Comparison of ENCODE assay signal across 8 cellular contexts in the genomic region with DNA sequence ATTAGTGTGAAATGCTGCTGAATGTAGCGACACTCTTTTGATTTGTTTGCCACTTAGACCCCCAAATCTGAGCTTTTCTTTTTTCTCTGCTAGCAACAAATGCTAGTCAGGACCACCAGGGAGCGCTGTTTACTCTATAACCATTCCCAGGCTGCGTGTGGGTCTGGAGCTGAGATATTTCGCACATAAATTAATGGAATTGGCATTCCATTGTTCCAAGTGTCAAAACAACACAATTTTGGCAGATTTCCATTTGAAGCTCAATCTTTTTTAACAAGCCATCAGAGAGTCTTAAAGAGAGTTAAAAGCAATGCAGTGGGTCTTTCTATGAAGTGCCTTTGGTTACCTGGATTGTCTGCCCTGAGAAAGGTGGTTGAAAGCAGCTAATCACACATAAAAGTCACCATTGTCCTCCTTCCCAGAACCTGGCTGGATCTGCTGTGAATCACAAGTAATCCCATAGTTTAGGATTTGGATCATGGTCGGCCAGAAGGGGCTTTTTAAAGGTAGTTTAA. TPM values are rescaled to one million over a fixed set of nuclear protein-coding genes. Genes with fewer than 3 reads are reported as not detected.
A peak's percentile ranks its signal among the peaks of the same experiment; 100 is the strongest.
DNase-seq lines count a peak whose midpoint lies in the region; ATAC-seq and TF ChIP-seq lines count a peak whose summit lies in the region.

No MANE protein-coding gene starts in this region.

- H3K36me3 ChIP-seq in left ventricle myocardium inferior: no peaks in the 10 kb centered on the region
- H3K36me3 ChIP-seq in spleen: no peaks in the 10 kb centered on the region

- TF ChIP-seq CTCF in HL-60 (IDR thresholded peaks at IDR 0.05; ENCODE audit: insufficient read depth, low read length) (peak; percentile 31), left ventricle myocardium inferior (IDR thresholded peaks at IDR 0.05; ENCODE audit: borderline replicate concordance) (peak; percentile 75), spleen (IDR thresholded peaks at IDR 0.05 in 8 of 11, conservative IDR thresholded peaks at IDR 0.05 in 3 of 11) (peak in 8 of 11 experiments; percentile 32 to 64 (median 46))

- H3K9me3 ChIP-seq in left ventricle myocardium inferior (replicated peaks): peaks cover 13% of the 10 kb centered on the region
- H3K9me3 ChIP-seq in spleen: peaks cover 0 to 9% (median 0%) of the 10 kb centered on the region in 8 donors

- H3K27me3 ChIP-seq in HL-60 (ENCODE audit: insufficient read depth, poor library complexity, severe bottlenecking): no peaks in the 10 kb centered on the region
- peaks cover 72% of the 10 kb centered on the region for H3K27me3 ChIP-seq in left ventricle myocardium inferior (ENCODE audit: low read depth)
- H3K27me3 ChIP-seq in spleen (replicated peaks in 1 of 7): peaks cover 0 to 37% (median 2%) of the 10 kb centered on the region in 7 donors

- intact Hi-C loops in left ventricle myocardium inferior (cut with micrococcal nuclease): no loop called here
- intact Hi-C loops in spleen (cut with DNase I; ENCODE audit: low total_unique reads): loop anchor here (10.0 kb wide), 1 partner anchor 1655 kb away; no protein-coding TSS in a partner anchor

- TF ChIP-seq POLR2A in spleen (IDR thresholded peaks at IDR 0.05): no peak

- H3K27ac ChIP-seq in HL-60 (replicated peaks) (no peak overlapping the region), left ventricle myocardium inferior (replicated peaks) (no peak overlapping the region), spleen (no peak overlapping the region)

- in situ Hi-C loops in Caki2 (cut with HindIII; ENCODE audit: low pct_unique_long_range_greater_than_20kb, low sequenced_read_pairs): no loop called here

- WGBS in spleen, 5 donors: 5 to 16% (median 7%) methylated on average over 5 of the region's 5 CpGs

- no peak overlapping the region for H3K4me3 ChIP-seq in HL-60 (replicated peaks; ENCODE audit: insufficient read depth, low read length)
- no peak overlapping the region for H3K4me3 ChIP-seq in left ventricle myocardium inferior
- H3K4me3 ChIP-seq in spleen: no peak overlapping the region

- ATAC-seq in HG03565 (IDR thresholded peaks at IDR 0.05; ENCODE audit: unreplicated experiment): no peak
- no peak for ATAC-seq in GM19467 (IDR thresholded peaks at IDR 0.05; ENCODE audit: unreplicated experiment)
- ATAC-seq in GM21526 (IDR thresholded peaks at IDR 0.05; ENCODE audit: low FRiP score, unreplicated experiment): no peak

- H3K4me1 ChIP-seq in left ventricle myocardium inferior: no peaks in the 10 kb centered on the region
- H3K4me1 ChIP-seq in spleen: no peaks in the 10 kb centered on the region

- DNase-seq in Caki2 (ENCODE audit: low read depth): peak; percentile 22
- DNase-seq in HL-60 (ENCODE audit: low read depth in 1 of 2, low spot score in 1 of 2): peak in 1 of 2 experiments; percentile 7
- peak; percentile 5 for DNase-seq in SHP77 treated with DMSO at 0.1 percent for 48 hours (lab: John Stamatoyannopoulos, UW)
- no peak for DNase-seq in left ventricle myocardium inferior
- no peak for DNase-seq in spleen

RNA-seq across cellular contexts. Expression of a gene that starts 7.4 kb away (rescaled TPM):
- total RNA-seq in Caki2 (2014; rRNA removed; shearing (Covaris generic); ENCODE audit: low replicate concordance): not detected in 2 replicates
- total RNA-seq in left ventricle myocardium inferior (1.8 TPM), spleen (under 1 TPM in 4 of 7 donors, not detected in 3; 0.25 to 0.83 (median 0.30) TPM)
- under 1 TPM in 2 of 3 donors, not detected in 1; 0.08 to 0.13 TPM for polyA plus RNA-seq in spleen

Comparison
In these comparisons a context has a peak if more than half of its experiments do, and no peak if none do; other contexts are left out.
1. DNase-seq: peak in Caki2 (single experiment) and SHP77 treated with DMSO at 0.1 percent for 48 hours (single experiment); none in left ventricle myocardium inferior (single experiment) and spleen (single experiment).
2. Peak in every context shown above with its lines, with median percentiles within 50 percentile points of each other: CTCF ChIP-seq.